In the genomic region with DNA sequence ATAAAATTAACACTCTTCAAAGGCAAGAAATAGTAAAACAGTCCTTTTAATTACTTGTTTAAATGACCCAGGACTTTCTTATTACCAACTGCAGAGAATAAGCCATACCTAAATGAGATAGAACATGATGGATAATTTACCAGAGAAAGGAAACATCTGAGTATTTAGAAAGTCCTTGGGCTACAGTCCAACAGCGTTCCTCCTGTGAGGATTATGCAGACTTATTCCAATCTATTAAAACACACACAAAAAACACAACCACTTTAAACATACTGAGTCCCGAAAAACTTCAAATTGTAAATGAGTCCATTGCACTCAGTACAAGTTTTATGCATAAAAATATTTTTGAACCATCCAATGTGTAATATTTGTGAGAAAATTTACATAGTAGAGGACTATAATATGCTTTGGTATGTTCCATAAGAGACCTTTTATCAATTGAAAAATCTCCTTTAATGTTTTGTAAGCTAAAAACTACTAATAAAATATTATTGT, we compare ENCODE assay signal across 16 cellular contexts.
DNase-seq lines count a peak whose midpoint lies in the region; FAIRE-seq and TF ChIP-seq lines count a peak whose summit lies in the region.
"Had no signal": no experiment of that assay in that cellular context is flagged by ENCODE, and none has a peak within 500 bp of the region (broad histone marks: within the 10 kb centered on the region; RNA-seq: fewer than 3 reads in every experiment).

No MANE protein-coding gene starts in this region.

- H3K36me3 ChIP-seq in A673 (ENCODE audit: insufficient read depth, low read length, poor library complexity, severe bottlenecking) (no peaks in the 10 kb centered on the region), adrenal gland (replicated peaks in 1 of 2) (no peaks in the 10 kb centered on the region), small intestine (ENCODE audit: control insufficient read depth in 2 of 2, insufficient read depth in 2 of 2, low read length in 2 of 2) (no peaks in the 10 kb centered on the region)
- H3K36me3 ChIP-seq: BLaER1 treated with 17β-estradiol and CSF1 and Interleukin-3, amounts not matched to agents 10 nM and 100 nM had no signal

- CTCF ChIA-PET in A673 (lab: Charles Lee) = no interaction called here

- WGBS in adrenal gland, 4 donors = 28 to 37% (median 34%) methylated on average over 2 of the region's 2 CpGs
- WGBS in small intestine, 3 donors = 31 to 39% (median 37%) methylated on average over 2 of the region's 2 CpGs

- peak; percentile 30 for DNase-seq in A673 (ENCODE audit: low spot score)
- peak in 5 of 7 donors; percentile 21 to 54 (median 24) for DNase-seq in adrenal gland
- DNase-seq in small intestine = no peak
- no peak for DNase-seq in anterior cingulate cortex (lab: John Stamatoyannopoulos, UW)
- no peak for DNase-seq in hepatic stellate cell (ENCODE audit: low spot score)
- no peak for DNase-seq in stimulated activated CD4-positive, alpha-beta T cell treated with anti-CD3 and anti-CD28 coated beads, Interleukin-2, amount 100 ng/mL, for 24 hours
- DNase-seq: AML-193; CD4-positive, CD25-positive, alpha-beta regulatory T cell; DMS79; GM23248 had no signal

- no peaks in the 10 kb centered on the region for H3K27me3 ChIP-seq in A673 (replicated peaks; ENCODE audit: insufficient read depth, low read depth, low read length, poor library complexity)
- H3K27me3 ChIP-seq in adrenal gland = no peaks in the 10 kb centered on the region
- no peaks in the 10 kb centered on the region for H3K27me3 ChIP-seq in small intestine (ENCODE audit: control insufficient read depth in 2 of 2, insufficient read depth in 2 of 2, low read length in 2 of 2)
- H3K27me3 ChIP-seq: BLaER1 treated with 17β-estradiol and CSF1 and Interleukin-3, amounts not matched to agents 10 nM and 100 nM had no signal

- H3K4me3 ChIP-seq in A673 (ENCODE audit: low read depth, low read length, poor library complexity, severe bottlenecking) (no peak overlapping the region), adrenal gland (no peak overlapping the region), small intestine (ENCODE audit: low read depth in 1 of 2, low read length in 2 of 2) (no peak overlapping the region)
- H3K4me3 ChIP-seq: BLaER1 treated with 17β-estradiol and CSF1 and Interleukin-3, amounts not matched to agents 10 nM and 100 nM; GM12878; GM23248 had no signal

- TF ChIP-seq CTCF in A673 (conservative IDR thresholded peaks at IDR 0.05; ENCODE audit: low read depth, low read length) (no peak), adrenal gland (IDR thresholded peaks at IDR 0.05) (no peak)

- no peak for TF ChIP-seq POLR2A in adrenal gland (IDR thresholded peaks at IDR 0.05)

- intact Hi-C loops in A673 (cut with micrococcal nuclease; ENCODE audit: unreplicated experiment) (no loop called here), adrenal gland (cut with DNase I) (no loop called here)

- BruUV-seq in A673 (replicated peaks; lab: Mats Ljungman, UMichigan) = no TSS peak

- peaks cover 5% of the 10 kb centered on the region for H3K4me1 ChIP-seq in A673 (ENCODE audit: insufficient read depth, low read length, poor library complexity, severe bottlenecking)
- peaks cover 6 to 10% of the 10 kb centered on the region in 2 donors for H3K4me1 ChIP-seq in adrenal gland (replicated peaks in 1 of 2)
- H3K4me1 ChIP-seq in small intestine (ENCODE audit: control insufficient read depth in 2 of 2, insufficient read depth in 1 of 2, low read depth in 1 of 2, low read length in 1 of 2) = peaks cover 2 to 3% of the 10 kb centered on the region in 2 donors
- H3K4me1 ChIP-seq: BLaER1 treated with 17β-estradiol and CSF1 and Interleukin-3, amounts not matched to agents 10 nM and 100 nM had no signal

- no peak overlapping the region for H3K27ac ChIP-seq in A673 (ENCODE audit: low read depth, low read length, poor library complexity, severe bottlenecking)
- H3K27ac ChIP-seq in adrenal gland = no peak overlapping the region
- no peak overlapping the region for H3K27ac ChIP-seq in small intestine (ENCODE audit: low read depth in 1 of 2, low read length in 1 of 2)
- H3K27ac ChIP-seq: 22Rv1; BLaER1 treated with 17β-estradiol and CSF1 and Interleukin-3, amounts not matched to agents 10 nM and 100 nM; GM23248 had no signal

- H3K9me3 ChIP-seq in A673 (ENCODE audit: low read depth, low read length, poor library complexity, severe bottlenecking) (no peaks in the 10 kb centered on the region), adrenal gland (replicated peaks in 1 of 3) (no peaks in the 10 kb centered on the region), small intestine (ENCODE audit: control insufficient read depth, low read depth) (no peaks in the 10 kb centered on the region)
- H3K9me3 ChIP-seq: BLaER1 treated with 17β-estradiol and CSF1 and Interleukin-3, amounts not matched to agents 10 nM and 100 nM had no signal

- POLR2A ChIA-PET in A673 (lab: Charles Lee; ENCODE audit: low non-redundant PET) = no interaction called here

- peak; percentile 30 for FAIRE-seq in islet of Langerhans (lab: Jason Lieb, UNC)
- peak; percentile 53 for FAIRE-seq in small intestine (lab: Jason Lieb, UNC)
- FAIRE-seq: GM12878, GM18507, H54 had no signal

Comparison
In these comparisons a context has a peak if more than half of its experiments do, and no peak if none do; other contexts are left out.
1. DNase-seq: peak in A673 (single experiment) and adrenal gland (5 of 7); none in small intestine (single experiment), anterior cingulate cortex (0 of 58), hepatic stellate cell (single experiment) and stimulated activated CD4-positive, alpha-beta T cell treated with anti-CD3 and anti-CD28 coated beads, Interleukin-2, amount 100 ng/mL, for 24 hours (0 of 2).